ENCODE assay signal across 26 cellular contexts in genomic region chr1:62978056-62978455, GRCh38.
"Had no signal": no experiment of that assay in that cellular context is flagged by ENCODE, and none has a peak within 500 bp of the region (broad histone marks: within the 10 kb centered on the region; RNA-seq: fewer than 3 reads in every experiment).

No MANE protein-coding gene starts in this region.

- ATAC-seq: activated T-cell treated with anti-CD3 and anti-CD28 coated beads, Interleukin-2, amount 50 U/mL, for 72 hours; effector memory CD8-positive, alpha-beta T cell; gastroesophageal sphincter; WTC11 had no signal

- H3K4me1 ChIP-seq: esophagus squamous epithelium, gastroesophageal sphincter had no signal

- DNase-seq: activated CD4-positive, alpha-beta memory T cell treated with anti-CD3 and anti-CD28 coated beads, Interleukin-2, amount 10 ng/mL, durations not matched to agents 7 days and 5 days; activated CD4-positive, alpha-beta T cell treated with anti-CD3 and anti-CD28 coated beads for 1 hour; activated CD4-positive, alpha-beta T cell treated with anti-CD3 and anti-CD28 coated beads for 4 hours; activated CD4-positive, alpha-beta T cell treated with anti-CD3 and anti-CD28 coated beads, Interleukin-2, amount 10 ng/mL, durations not matched to agents 7 days and 5 days; activated CD4-positive, alpha-beta T cell treated with anti-CD3 and anti-CD28 coated beads, Interleukin-2, amount 50 U/mL, for 4 hours; activated CD8-positive, alpha-beta memory T cell treated with anti-CD3 and anti-CD28 coated beads, Interleukin-2, amount 50 U/mL, for 48 hours; activated gamma-delta T cell; activated naive CD4-positive, alpha-beta T cell; activated naive CD4-positive, alpha-beta T cell treated with anti-CD3 and anti-CD28 coated beads, Interleukin-2, amount 50 U/mL, for 16 hours; activated T-cell treated with anti-CD3 and anti-CD28 coated beads for 4 hours; activated T-cell treated with anti-CD3 and anti-CD28 coated beads, Interleukin-2, amount 50 U/mL, for 24 hours; activated T-cell treated with anti-CD3 and anti-CD28 coated beads, Interleukin-2, amount 50 U/mL, for 72 hours; amniotic stem cell; anterior cingulate cortex; brain microvascular endothelial cell; cortex of kidney; dermis blood vessel endothelial cell; effector CD4-positive, alpha-beta T cell; effector memory CD8-positive, alpha-beta T cell; esophagus squamous epithelium; foreskin melanocyte; T-helper 2 cell had no signal

- H3K27me3 ChIP-seq: brain microvascular endothelial cell, esophagus squamous epithelium, gastroesophageal sphincter had no signal

- H3K9me3 ChIP-seq: esophagus squamous epithelium, gastroesophageal sphincter had no signal

- H3K36me3 Mint-ChIP-seq: activated naive CD8-positive, alpha-beta T cell; WTC11 had no signal

- H3K4me3 ChIP-seq: esophagus squamous epithelium, gastroesophageal sphincter had no signal

- H3K4me3 Mint-ChIP-seq: activated CD4-positive, alpha-beta memory T cell treated with anti-CD3 and anti-CD28 coated beads, Interleukin-2, amount 10 ng/mL, durations not matched to agents 7 days and 5 days; activated CD4-positive, alpha-beta T cell treated with anti-CD3 and anti-CD28 coated beads, Interleukin-2, amount 10 ng/mL, durations not matched to agents 7 days and 5 days; activated naive CD8-positive, alpha-beta T cell; activated T-cell treated with anti-CD3 and anti-CD28 coated beads, Interleukin-2, amount 50 U/mL, for 24 hours; activated T-cell treated with anti-CD3 and anti-CD28 coated beads, Interleukin-2, amount 50 U/mL, for 72 hours; effector memory CD8-positive, alpha-beta T cell; WTC11 had no signal

- H3K36me3 ChIP-seq: brain microvascular endothelial cell, esophagus squamous epithelium, gastroesophageal sphincter had no signal

- H3K27ac Mint-ChIP-seq: activated CD4-positive, alpha-beta memory T cell treated with anti-CD3 and anti-CD28 coated beads, Interleukin-2, amount 10 ng/mL, durations not matched to agents 7 days and 5 days; activated CD4-positive, alpha-beta T cell treated with anti-CD3 and anti-CD28 coated beads, Interleukin-2, amount 10 ng/mL, durations not matched to agents 7 days and 5 days; activated naive CD8-positive, alpha-beta T cell; activated T-cell treated with anti-CD3 and anti-CD28 coated beads, Interleukin-2, amount 50 U/mL, for 24 hours; activated T-cell treated with anti-CD3 and anti-CD28 coated beads, Interleukin-2, amount 50 U/mL, for 72 hours; effector memory CD8-positive, alpha-beta T cell; WTC11 had no signal

- H3K27ac ChIP-seq: brain microvascular endothelial cell, epithelial cell of prostate, esophagus squamous epithelium, gastroesophageal sphincter had no signal

- H3K4me1 Mint-ChIP-seq: activated CD4-positive, alpha-beta memory T cell treated with anti-CD3 and anti-CD28 coated beads, Interleukin-2, amount 10 ng/mL, durations not matched to agents 7 days and 5 days; activated CD4-positive, alpha-beta T cell treated with anti-CD3 and anti-CD28 coated beads, Interleukin-2, amount 10 ng/mL, durations not matched to agents 7 days and 5 days had no signal

- H3K9me3 Mint-ChIP-seq: activated CD4-positive, alpha-beta memory T cell treated with anti-CD3 and anti-CD28 coated beads, Interleukin-2, amount 10 ng/mL, durations not matched to agents 7 days and 5 days; activated CD4-positive, alpha-beta T cell treated with anti-CD3 and anti-CD28 coated beads, Interleukin-2, amount 10 ng/mL, durations not matched to agents 7 days and 5 days; activated T-cell treated with anti-CD3 and anti-CD28 coated beads, Interleukin-2, amount 50 U/mL, for 24 hours; effector memory CD8-positive, alpha-beta T cell; WTC11 had no signal
